In genomic region chr4:83535945-83536648, GRCh38 we compare ENCODE assay signal across 8 cellular contexts. TPM values are rescaled to one million over a fixed set of nuclear protein-coding genes. Genes with fewer than 3 reads are reported as not detected.
DNase-seq lines count a peak whose midpoint lies in the region; ATAC-seq and TF ChIP-seq lines count a peak whose summit lies in the region.

Gene GPAT3 (plus strand): TSS chr4:83536108. CDS start chr4:83536623, 515 bp downstream.

- intact Hi-C loops in Panc1 (cut with micrococcal nuclease; ENCODE audit: unreplicated experiment) (no loop called here), esophagus squamous epithelium (cut with DNase I) (no loop called here)

- TF ChIP-seq CTCF in Panc1 (IDR thresholded peaks at IDR 0.05) (no peak), esophagus squamous epithelium (IDR thresholded peaks at IDR 0.05) (no peak), nephron (IDR thresholded peaks at IDR 0.05; ENCODE audit: unreplicated experiment in 3 of 3) (no peak)

- no peaks in the 10 kb centered on the region for H3K36me3 Mint-ChIP-seq in nephron (ENCODE audit: low read depth)

- peak within 1 kb of the TSS; percentile 85 for H3K27ac ChIP-seq in Panc1 (ENCODE audit: low read length)
- peak within 1 kb of the TSS; percentile 68 to 85 (median 82) for H3K27ac ChIP-seq in esophagus squamous epithelium

- POLR2A ChIA-PET in Panc1 (lab: Charles Lee), result interaction anchor here (0.7 to 0.8 kb wide), 2 partner anchors 11 to 18 kb away, joined by 3 to 9 read pairs; no protein-coding TSS in a partner anchor

- H3K27ac Mint-ChIP-seq in nephron, result no peak within 1 kb of the TSS

- peaks cover 11% of the 10 kb centered on the region for H3K4me1 Mint-ChIP-seq in nephron

- BruUV-seq in Panc1 (replicated peaks; lab: Mats Ljungman, UMichigan), result no TSS peak

- H3K9me3 Mint-ChIP-seq in nephron, result peaks cover 2% of the 10 kb centered on the region

- DNase-seq in AML-193 (lab: John Stamatoyannopoulos, UW) (peak; percentile 37 to 40), Panc1 (ENCODE audit: low read depth, low spot score) (peak; percentile 54), esophagus squamous epithelium (lab: John Stamatoyannopoulos, UW) (no peak)
- peak; percentile 34 to 55 for DNase-seq in activated T-helper 1 cell treated with anti-CD3 and anti-CD28 coated beads, Interleukin-2, amount 50 U/mL, for 16 hours (ENCODE audit: low read depth in 1 of 2, low spot score in 1 of 2)
- peak; percentile 76 for DNase-seq in stimulated activated naive CD8-positive, alpha-beta T cell treated with anti-CD3 and anti-CD28 coated beads, Interleukin-15, Interleukin-2, amounts not matched to agents 100 U/mL and 50 U/mL, for 24 hours

- peaks cover 15% of the 10 kb centered on the region for H3K4me1 ChIP-seq in Panc1 (ENCODE audit: control insufficient read depth, insufficient read depth, low read length)
- peaks cover 6 to 24% (median 9%) of the 10 kb centered on the region in 3 donors for H3K4me1 ChIP-seq in esophagus squamous epithelium

- H3K4me3 Mint-ChIP-seq in nephron, result peak within 1 kb of the TSS; percentile 84 to 93 (median 90)

- H3K9me3 ChIP-seq in Panc1 (ENCODE audit: control insufficient read depth, insufficient read depth, low read depth, low read length) (no peaks in the 10 kb centered on the region), esophagus squamous epithelium (no peaks in the 10 kb centered on the region)

- 0% methylated on average over 6 to 20 of the region's 64 CpGs for WGBS in esophagus squamous epithelium, 2 donors

- in situ Hi-C loops in Panc1 (cut with HindIII; ENCODE audit: low pct_unique_long_range_greater_than_20kb, low sequenced_read_pairs), result no loop called here

- CTCF ChIA-PET in Panc1 (lab: Charles Lee), result no interaction called here

- peak in 1 of 4 donors; percentile 48 for TF ChIP-seq POLR2A in esophagus squamous epithelium (IDR thresholded peaks at IDR 0.05)

- H3K4me3 ChIP-seq in Panc1 (ENCODE audit: low read depth in 2 of 2, low read length in 2 of 2) (peak within 1 kb of the TSS; percentile 75 to 91), esophagus squamous epithelium (peak within 1 kb of the TSS; percentile 60 to 89 (median 78))

- no peaks in the 10 kb centered on the region; the same call in 1 of the 2 replicates for H3K36me3 ChIP-seq in Panc1 (ENCODE audit: control insufficient read depth, insufficient read depth, low read length)
- no peaks in the 10 kb centered on the region for H3K36me3 ChIP-seq in esophagus squamous epithelium

- peaks cover 63% of the 10 kb centered on the region for H3K27me3 Mint-ChIP-seq in nephron (ENCODE audit: low read depth)

- ATAC-seq in GM19025 (IDR thresholded peaks at IDR 0.05; ENCODE audit: low read depth, unreplicated experiment) (peak; percentile 85), HG03175 (IDR thresholded peaks at IDR 0.05; ENCODE audit: unreplicated experiment) (peak; percentile 67), Panc1 (peak; percentile 96)
- ATAC-seq in stimulated activated naive CD8-positive, alpha-beta T cell treated with anti-CD3 and anti-CD28 coated beads, Interleukin-15, Interleukin-2, amounts not matched to agents 100 U/mL and 50 U/mL, for 24 hours, result peak; percentile 92

- H3K27me3 ChIP-seq in Panc1 (ENCODE audit: control insufficient read depth, insufficient read depth, low read length) (no peaks in the 10 kb centered on the region), esophagus squamous epithelium (peaks cover 0 to 32% (median 0%) of the 10 kb centered on the region in 4 donors)

RNA-seq across cellular contexts. Expression of gene GPAT3, which starts in this region (rescaled TPM):
- total RNA-seq in Panc1 (2021; ENCODE audit: unreplicated experiment), result 15.1 TPM
- 7.6 TPM for polyA plus RNA-seq in Panc1 (2012; ENCODE audit: insufficient read length)
- total RNA-seq in esophagus squamous epithelium, result 1 to 10 TPM; 3.3 to 7.2 (median 4.2) TPM
